11 cellular contexts compared by ENCODE assay signal in genomic region chr15:82040862-82041261, GRCh38. TPM values are rescaled to one million over a fixed set of nuclear protein-coding genes. Genes with fewer than 3 reads are reported as not detected.
DNase-seq lines count a peak whose midpoint lies in the region; ATAC-seq, FAIRE-seq and TF ChIP-seq lines count a peak whose summit lies in the region.
"Had no signal": no experiment of that assay in that cellular context is flagged by ENCODE, and none has a peak within 500 bp of the region (broad histone marks: within the 10 kb centered on the region; RNA-seq: fewer than 3 reads in every experiment).

No MANE protein-coding gene starts in this region.

- H3K9me3 ChIP-seq in NT2/D1 (ENCODE audit: insufficient read depth, low read length), result no peaks in the 10 kb centered on the region
- H3K9me3 ChIP-seq in kidney (ENCODE audit: control insufficient read depth in 1 of 2, low read length in 2 of 2), result no peaks in the 10 kb centered on the region
- no peaks in the 10 kb centered on the region for H3K9me3 ChIP-seq in prostate gland
- no peaks in the 10 kb centered on the region for H3K9me3 ChIP-seq in MG63
- H3K9me3 ChIP-seq: HAP-1, SJCRH30 had no signal

- no peak overlapping the region for H3K4me3 Mint-ChIP-seq in activated CD8-positive, alpha-beta T cell treated with anti-CD3 and anti-CD28 coated beads, Interleukin-2, amount 10 ng/mL, durations not matched to agents 7 days and 5 days
- H3K4me3 Mint-ChIP-seq: central memory CD8-positive, alpha-beta T cell had no signal

- H3K36me3 ChIP-seq in NT2/D1 (ENCODE audit: insufficient read depth, insufficient read length, low read length) (peaks cover 26% of the 10 kb centered on the region), kidney (ENCODE audit: control insufficient read depth in 1 of 2, insufficient read depth in 2 of 2, low read length in 2 of 2) (no peaks in the 10 kb centered on the region), prostate gland (no peaks in the 10 kb centered on the region), MG63 (no peaks in the 10 kb centered on the region)

- no peaks in the 10 kb centered on the region for H3K9me3 Mint-ChIP-seq in activated CD8-positive, alpha-beta T cell treated with anti-CD3 and anti-CD28 coated beads, Interleukin-2, amount 10 ng/mL, durations not matched to agents 7 days and 5 days (ENCODE audit: insufficient read depth)
- H3K9me3 Mint-ChIP-seq: central memory CD8-positive, alpha-beta T cell had no signal

- H3K27ac Mint-ChIP-seq in activated CD8-positive, alpha-beta T cell treated with anti-CD3 and anti-CD28 coated beads, Interleukin-2, amount 10 ng/mL, durations not matched to agents 7 days and 5 days, result no peak overlapping the region

- DNase-seq in DMS 273 treated with DMSO at 0.1 percent for 48 hours (lab: John Stamatoyannopoulos, UW) (peak; percentile 4), NCI-H1436 treated with DMSO at 0.1 percent for 48 hours (lab: John Stamatoyannopoulos, UW) (peak; percentile 25), NT2/D1 (ENCODE audit: low read depth, low spot score) (peak; percentile 36), left colon (peak in 1 of 2 donors; percentile 12), kidney (no peak), prostate gland (ENCODE audit: low spot score) (no peak), MG63 (no peak)
- DNase-seq in activated CD8-positive, alpha-beta T cell treated with anti-CD3 and anti-CD28 coated beads, Interleukin-2, amount 10 ng/mL, durations not matched to agents 7 days and 5 days, result no peak

- 40% methylated on average over 4 of the region's 4 CpGs for WGBS in prostate gland

- ATAC-seq in left colon, result peak; percentile 58
- no peak for ATAC-seq in activated CD8-positive, alpha-beta T cell treated with anti-CD3 and anti-CD28 coated beads, Interleukin-2, amount 10 ng/mL, durations not matched to agents 7 days and 5 days

- peaks cover 16% of the 10 kb centered on the region for H3K4me1 Mint-ChIP-seq in activated CD8-positive, alpha-beta T cell treated with anti-CD3 and anti-CD28 coated beads, Interleukin-2, amount 10 ng/mL, durations not matched to agents 7 days and 5 days (ENCODE audit: low read depth)
- H3K4me1 Mint-ChIP-seq: central memory CD8-positive, alpha-beta T cell had no signal

- H3K4me1 ChIP-seq in NT2/D1 (ENCODE audit: insufficient read depth, insufficient read length) (peaks cover 8% of the 10 kb centered on the region), kidney (ENCODE audit: control insufficient read depth in 1 of 2, insufficient read depth in 1 of 2, low read depth in 1 of 2, low read length in 2 of 2) (peaks cover 3 to 7% of the 10 kb centered on the region in 2 donors), prostate gland (replicated peaks) (no peaks in the 10 kb centered on the region)

- H3K27ac ChIP-seq in kidney (ENCODE audit: low read depth in 2 of 2, low read length in 2 of 2), result no peak overlapping the region
- no peak overlapping the region for H3K27ac ChIP-seq in prostate gland
- H3K27ac ChIP-seq: SJCRH30 had no signal

- TF ChIP-seq CTCF in kidney (IDR thresholded peaks at IDR 0.05; ENCODE audit: borderline replicate concordance, extremely low read depth, insufficient read depth), result no peak
- no peak for TF ChIP-seq CTCF in prostate gland (IDR thresholded peaks at IDR 0.05)

- H3K9ac ChIP-seq in NT2/D1 (ENCODE audit: insufficient read length, low read depth) (no peak overlapping the region), kidney (ENCODE audit: low read length in 2 of 2) (no peak overlapping the region)

- H3K36me3 Mint-ChIP-seq in activated CD8-positive, alpha-beta T cell treated with anti-CD3 and anti-CD28 coated beads, Interleukin-2, amount 10 ng/mL, durations not matched to agents 7 days and 5 days (ENCODE audit: low read depth), result no peaks in the 10 kb centered on the region

- POLR2A ChIA-PET in activated CD8-positive, alpha-beta T cell treated with anti-CD3 and anti-CD28 coated beads, Interleukin-2, amount 10 ng/mL, durations not matched to agents 7 days and 5 days (lab: Charles Lee), result no interaction called here

- no peak overlapping the region for H3K4me3 ChIP-seq in NT2/D1 (ENCODE audit: insufficient read length, low read depth)
- no peak overlapping the region for H3K4me3 ChIP-seq in kidney (ENCODE audit: low read length in 2 of 2)
- H3K4me3 ChIP-seq in prostate gland, result no peak overlapping the region
- no peak overlapping the region for H3K4me3 ChIP-seq in MG63
- H3K4me3 ChIP-seq: HAP-1, SJCRH30 had no signal

- H3K27me3 Mint-ChIP-seq in activated CD8-positive, alpha-beta T cell treated with anti-CD3 and anti-CD28 coated beads, Interleukin-2, amount 10 ng/mL, durations not matched to agents 7 days and 5 days (ENCODE audit: low read depth), result peaks cover 8% of the 10 kb centered on the region

- TF ChIP-seq POLR2A in prostate gland (IDR thresholded peaks at IDR 0.05), result no peak

- intact Hi-C loops in left colon (cut with DNase I, micrococcal nuclease) (no loop called here), kidney (cut with DNase I) (no loop called here), prostate gland (cut with DNase I) (loop anchor here (5.0 to 10.0 kb wide), 4 partner anchors 146 to 726 kb away; no protein-coding TSS in a partner anchor)

- FAIRE-seq in kidney (lab: Jason Lieb, UNC), result no peak

- H3K27me3 ChIP-seq in NT2/D1 (ENCODE audit: insufficient read depth, insufficient read length) (no peaks in the 10 kb centered on the region), prostate gland (replicated peaks; ENCODE audit: insufficient read depth) (no peaks in the 10 kb centered on the region), MG63 (no peaks in the 10 kb centered on the region)
- H3K27me3 ChIP-seq: SJCRH30 had no signal

- CTCF ChIA-PET in activated CD8-positive, alpha-beta T cell treated with anti-CD3 and anti-CD28 coated beads, Interleukin-2, amount 10 ng/mL, durations not matched to agents 7 days and 5 days (lab: Charles Lee), result no interaction called here

RNA-seq across cellular contexts. Expression of gene MEX3B, which starts 5.0 kb away (rescaled TPM):
- total RNA-seq in left colon (1 to 10 TPM in 1 of 2 donors, under 1 TPM in 1; 0.27 to 1.4 TPM), kidney (0.91 TPM), prostate gland (10 to 100 TPM in 1 of 2 donors, under 1 TPM in 1; 0.73 to 47.6 TPM)
- total RNA-seq in activated CD8-positive, alpha-beta T cell treated with anti-CD3 and anti-CD28 coated beads, Interleukin-2, amount 10 ng/mL, durations not matched to agents 7 days and 5 days, result under 1 TPM; 0.63 TPM
- polyA plus RNA-seq in kidney (ENCODE audit: insufficient read depth, low read depth, low replicate concordance), result 0.28 TPM
- 4.0 and 6.2 TPM in 2 replicates for total RNA-seq in MG63 (2014; rRNA removed; shearing (Covaris generic); ENCODE audit: low replicate concordance)

Comparison
In these comparisons a context has a peak if more than half of its experiments do, and no peak if none do; other contexts are left out.
1. DNase-seq: peak in DMS 273 treated with DMSO at 0.1 percent for 48 hours (single experiment), NCI-H1436 treated with DMSO at 0.1 percent for 48 hours (single experiment) and NT2/D1 (single experiment); none in activated CD8-positive, alpha-beta T cell treated with anti-CD3 and anti-CD28 coated beads, Interleukin-2, amount 10 ng/mL, durations not matched to agents 7 days and 5 days (single experiment), kidney (single experiment), prostate gland (single experiment) and MG63 (single experiment).